13 cellular contexts compared by ENCODE assay signal in genomic region chr15:85008474-85009260, GRCh38. TPM values are rescaled to one million over a fixed set of nuclear protein-coding genes. Genes with fewer than 3 reads are reported as not detected.
A peak's percentile ranks its signal among the peaks of the same experiment; 100 is the strongest.
DNase-seq lines count a peak whose midpoint lies in the region; ATAC-seq and TF ChIP-seq lines count a peak whose summit lies in the region.
"Had no signal": no experiment of that assay in that cellular context is flagged by ENCODE, and none has a peak within 500 bp of the region (broad histone marks: within the 10 kb centered on the region; RNA-seq: fewer than 3 reads in every experiment).

No MANE protein-coding gene starts in this region.

- no peaks in the 10 kb centered on the region for H3K27me3 ChIP-seq in rectal smooth muscle tissue (ENCODE audit: control insufficient read depth, insufficient read depth, low read length)

- H3K4me1 Mint-ChIP-seq in Calu3 (ENCODE audit: low read depth, unreplicated experiment) = peaks cover 50% of the 10 kb centered on the region
- H3K4me1 Mint-ChIP-seq in dendritic cell treated with granulocyte-macrophage colony-stimulating factor and Interleukin-4, amounts not matched to agents 40 ng/mL and 50 ng/mL, for 4 days (ENCODE audit: low read depth) = peaks cover 68% of the 10 kb centered on the region
- peaks cover 41% of the 10 kb centered on the region for H3K4me1 Mint-ChIP-seq in chondrocyte (ENCODE audit: low read depth)
- peaks cover 13% of the 10 kb centered on the region for H3K4me1 Mint-ChIP-seq in activated CD4-positive, alpha-beta T cell treated with anti-CD3 and anti-CD28 coated beads, Interleukin-2, amount 10 ng/mL, durations not matched to agents 7 days and 5 days

- no peak overlapping the region for H3K9ac ChIP-seq in rectal smooth muscle tissue (ENCODE audit: low read length)

- H3K27me3 Mint-ChIP-seq in Calu3 (ENCODE audit: unreplicated experiment) (no peaks in the 10 kb centered on the region), chondrocyte (ENCODE audit: low read depth) (no peaks in the 10 kb centered on the region)
- no peaks in the 10 kb centered on the region for H3K27me3 Mint-ChIP-seq in dendritic cell treated with granulocyte-macrophage colony-stimulating factor and Interleukin-4, amounts not matched to agents 40 ng/mL and 50 ng/mL, for 4 days
- H3K27me3 Mint-ChIP-seq in activated CD4-positive, alpha-beta T cell treated with anti-CD3 and anti-CD28 coated beads, Interleukin-2, amount 10 ng/mL, durations not matched to agents 7 days and 5 days = no peaks in the 10 kb centered on the region

- CTCF ChIA-PET in Calu3 (lab: Charles Lee) = interaction anchor here (0.6 to 1.5 kb wide), 3 partner anchors 13 to 29 kb away, joined by 3 to 4 read pairs (median 3); no protein-coding TSS in a partner anchor
- CTCF ChIA-PET in activated CD4-positive, alpha-beta T cell treated with anti-CD3 and anti-CD28 coated beads, Interleukin-2, amount 10 ng/mL, durations not matched to agents 7 days and 5 days (lab: Charles Lee) = interaction anchor here (0.6 to 1.1 kb wide), 3 partner anchors 13 to 364 kb away, joined by 3 read pairs; no protein-coding TSS in a partner anchor

- peak overlapping the region; percentile 14 for H3K4me3 ChIP-seq in rectal smooth muscle tissue (ENCODE audit: low read length)

- ATAC-seq in GM18498 (IDR thresholded peaks at IDR 0.05; ENCODE audit: unreplicated experiment) = no peak

- H3K9me3 Mint-ChIP-seq in Calu3 (ENCODE audit: low read depth, unreplicated experiment) (peaks cover 2% of the 10 kb centered on the region), chondrocyte (ENCODE audit: low read depth) (no peaks in the 10 kb centered on the region)
- H3K9me3 Mint-ChIP-seq in dendritic cell treated with granulocyte-macrophage colony-stimulating factor and Interleukin-4, amounts not matched to agents 40 ng/mL and 50 ng/mL, for 4 days = no peaks in the 10 kb centered on the region
- H3K9me3 Mint-ChIP-seq in activated CD4-positive, alpha-beta T cell treated with anti-CD3 and anti-CD28 coated beads, Interleukin-2, amount 10 ng/mL, durations not matched to agents 7 days and 5 days = peaks cover 3% of the 10 kb centered on the region

- H3K4me3 Mint-ChIP-seq in Calu3 (ENCODE audit: low read depth, unreplicated experiment) (peak overlapping the region; percentile 8), chondrocyte (ENCODE audit: unreplicated experiment) (no peak overlapping the region)
- H3K4me3 Mint-ChIP-seq in dendritic cell treated with granulocyte-macrophage colony-stimulating factor and Interleukin-4, amounts not matched to agents 40 ng/mL and 50 ng/mL, for 4 days = peak overlapping the region; percentile 24
- H3K4me3 Mint-ChIP-seq in activated CD4-positive, alpha-beta T cell treated with anti-CD3 and anti-CD28 coated beads, Interleukin-2, amount 10 ng/mL, durations not matched to agents 7 days and 5 days = no peak overlapping the region

- H3K4me1 ChIP-seq in rectal smooth muscle tissue (ENCODE audit: control insufficient read depth, insufficient read depth, low read length) = peaks cover 16% of the 10 kb centered on the region

- TF ChIP-seq CTCF in Calu3 (IDR thresholded peaks at IDR 0.05; ENCODE audit: unreplicated experiment) = no peak
- TF ChIP-seq CTCF in chondrocyte (IDR thresholded peaks at IDR 0.05) = no peak

- no peaks in the 10 kb centered on the region for H3K36me3 Mint-ChIP-seq in Calu3 (ENCODE audit: insufficient read depth, unreplicated experiment)
- H3K36me3 Mint-ChIP-seq in dendritic cell treated with granulocyte-macrophage colony-stimulating factor and Interleukin-4, amounts not matched to agents 40 ng/mL and 50 ng/mL, for 4 days (ENCODE audit: low read depth) = no peaks in the 10 kb centered on the region
- no peaks in the 10 kb centered on the region for H3K36me3 Mint-ChIP-seq in chondrocyte (ENCODE audit: low read depth)
- H3K36me3 Mint-ChIP-seq in activated CD4-positive, alpha-beta T cell treated with anti-CD3 and anti-CD28 coated beads, Interleukin-2, amount 10 ng/mL, durations not matched to agents 7 days and 5 days (ENCODE audit: low read depth) = peaks cover 2% of the 10 kb centered on the region

- DNase-seq in Calu3 (no peak), MV-4-11 (lab: John Stamatoyannopoulos, UW) (peak; percentile 45), chondrocyte (ENCODE audit: low spot score) (no peak)
- DNase-seq in stimulated activated CD4-positive, alpha-beta T cell treated with anti-CD3 and anti-CD28 coated beads, Interleukin-4, amount 100 ng/mL, for 24 hours = no peak
- no peak for DNase-seq in activated CD4-positive, alpha-beta T cell treated with anti-CD3 and anti-CD28 coated beads, Interleukin-2, amount 10 ng/mL, durations not matched to agents 7 days and 5 days
- DNase-seq: activated CD4-positive, CD25-positive, alpha-beta regulatory T cell; activated naive CD4-positive, alpha-beta T cell treated with Interleukin-2 at 50 U/mL for 16 hours; foreskin melanocyte; left ventricle myocardium superior; NCI-H187 had no signal

- intact Hi-C loops in Calu3 (cut with micrococcal nuclease; ENCODE audit: unreplicated experiment) = loop anchor here (5.0 kb wide), 1 partner anchor 51 kb away; no protein-coding TSS in a partner anchor
- intact Hi-C loops in dendritic cell treated with granulocyte-macrophage colony-stimulating factor and Interleukin-4, amounts not matched to agents 40 ng/mL and 50 ng/mL, for 4 days (cut with micrococcal nuclease) = no loop called here

- no TSS peak for BruUV-seq in Calu3 (replicated peaks; lab: Mats Ljungman, UMichigan)

- POLR2A ChIA-PET in activated CD4-positive, alpha-beta T cell treated with anti-CD3 and anti-CD28 coated beads, Interleukin-2, amount 10 ng/mL, durations not matched to agents 7 days and 5 days (lab: Charles Lee) = no interaction called here

- H3K27ac Mint-ChIP-seq in Calu3 (ENCODE audit: unreplicated experiment) (peak overlapping the region; percentile 6), chondrocyte (ENCODE audit: unreplicated experiment) (no peak overlapping the region)
- H3K27ac Mint-ChIP-seq in dendritic cell treated with granulocyte-macrophage colony-stimulating factor and Interleukin-4, amounts not matched to agents 40 ng/mL and 50 ng/mL, for 4 days = peak overlapping the region; percentile 76
- H3K27ac Mint-ChIP-seq in activated CD4-positive, alpha-beta T cell treated with anti-CD3 and anti-CD28 coated beads, Interleukin-2, amount 10 ng/mL, durations not matched to agents 7 days and 5 days = no peak overlapping the region

- no peaks in the 10 kb centered on the region for H3K36me3 ChIP-seq in rectal smooth muscle tissue (ENCODE audit: control insufficient read depth, insufficient read depth, low read length)

- no peak overlapping the region for H3K27ac ChIP-seq in rectal smooth muscle tissue (ENCODE audit: low read depth, low read length)

RNA-seq across cellular contexts. Expression of gene PDE8A, which starts 27.0 kb away (rescaled TPM):
- 65.9 and 66.5 TPM in 2 replicates for total RNA-seq in Calu3 (2022)
- total RNA-seq in chondrocyte = 21.1 to 23.8 TPM (median 22.7 TPM) in 3 replicates
- 10 to 100 TPM; 17.0 to 18.2 TPM for total RNA-seq in activated CD4-positive, alpha-beta T cell treated with anti-CD3 and anti-CD28 coated beads, Interleukin-2, amount 10 ng/mL, durations not matched to agents 7 days and 5 days

Comparison
In these comparisons a context has a peak if more than half of its experiments do, and no peak if none do; other contexts are left out.
1. H3K27ac Mint-ChIP-seq: peak in Calu3 (single experiment) and dendritic cell treated with granulocyte-macrophage colony-stimulating factor and Interleukin-4, amounts not matched to agents 40 ng/mL and 50 ng/mL, for 4 days (single experiment); none in chondrocyte (single experiment) and activated CD4-positive, alpha-beta T cell treated with anti-CD3 and anti-CD28 coated beads, Interleukin-2, amount 10 ng/mL, durations not matched to agents 7 days and 5 days (single experiment).
2. H3K4me3 Mint-ChIP-seq: peak in Calu3 (single experiment) and dendritic cell treated with granulocyte-macrophage colony-stimulating factor and Interleukin-4, amounts not matched to agents 40 ng/mL and 50 ng/mL, for 4 days (single experiment); none in chondrocyte (single experiment) and activated CD4-positive, alpha-beta T cell treated with anti-CD3 and anti-CD28 coated beads, Interleukin-2, amount 10 ng/mL, durations not matched to agents 7 days and 5 days (single experiment).